1 cellular context compared by ENCODE assay signal in the genomic region with DNA sequence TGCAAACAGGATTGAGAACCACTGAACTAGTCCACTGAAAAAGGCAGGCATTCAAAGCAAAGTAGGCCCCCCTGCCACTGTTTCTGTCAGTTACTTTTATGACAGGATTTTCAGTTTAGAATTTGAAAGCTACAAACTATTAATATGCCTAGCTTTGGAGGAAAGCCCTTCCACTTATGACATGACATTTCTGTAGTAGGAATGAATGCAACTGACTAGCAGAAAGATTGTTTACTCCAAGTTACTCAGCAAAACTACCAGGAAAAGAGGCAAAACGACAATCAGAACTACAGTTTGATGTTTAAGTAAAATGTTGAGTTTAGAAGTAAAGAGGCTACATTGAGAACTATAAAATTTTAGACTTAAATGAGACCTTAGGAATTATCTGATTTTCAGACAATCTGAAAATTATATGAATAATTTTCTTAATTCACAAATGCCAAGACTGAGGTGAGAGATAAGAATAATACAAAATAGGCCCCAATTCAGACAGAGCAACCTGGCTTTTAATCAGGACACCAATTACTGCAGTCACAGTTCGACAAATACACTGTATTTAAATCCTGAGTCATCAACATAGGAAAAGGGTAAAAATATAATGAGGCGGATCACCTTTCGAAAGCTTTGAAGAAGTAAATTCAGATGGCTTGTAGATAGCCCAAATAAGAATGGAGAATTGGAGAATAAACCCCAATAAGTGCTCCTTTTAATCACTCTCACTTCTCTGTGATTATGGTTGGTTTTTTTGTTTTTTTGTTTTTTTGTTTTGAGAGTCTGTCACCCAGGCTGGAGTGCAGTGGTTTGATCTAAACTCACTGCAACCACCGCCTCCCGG.
TF ChIP-seq lines count a peak whose summit lies in the region.

No MANE protein-coding gene starts in this region.

TF ChIP-seq in K562, 482 proteins besides CTCF, POLR2A, EP300 and RAD21 (continued from another document):
- TF ChIP-seq VEZF1 (CRISPR knock-in tag; IDR thresholded peaks at IDR 0.05) (peak; percentile 29; the same call in 1 of the 2 replicates), ZBTB1 (CRISPR knock-in tag; IDR thresholded peaks at IDR 0.05; ENCODE audit: borderline replicate concordance, low read depth) (no peak)
TF ChIP-seq in K562: peak in this region for 18.
